16 cellular contexts compared by ENCODE assay signal in genomic region chr1:147245586-147246021, GRCh38. TPM values are rescaled to one million over a fixed set of nuclear protein-coding genes. Genes with fewer than 3 reads are reported as not detected.
DNase-seq lines count a peak whose midpoint lies in the region; ATAC-seq and TF ChIP-seq lines count a peak whose summit lies in the region.
"Had no signal": no experiment of that assay in that cellular context is flagged by ENCODE, and none has a peak within 500 bp of the region (broad histone marks: within the 10 kb centered on the region; RNA-seq: fewer than 3 reads in every experiment).

No MANE protein-coding gene starts in this region.

- DNase-seq in AML-193 (lab: John Stamatoyannopoulos, UW) (peak; percentile 35 to 49), DND-41 (no peak), PC-9 (no peak), endothelial cell (ENCODE audit: low spot score) (no peak)
- DNase-seq: activated CD4-positive, alpha-beta T cell treated with anti-CD3 and anti-CD28 coated beads, Interleukin-2, amount 10 ng/mL, durations not matched to agents 7 days and 5 days; activated gamma-delta T cell; DMS53; heart right ventricle; kidney; NCI-H187 treated with DMSO at 0.1 percent for 48 hours; occipital lobe had no signal

- H4K20me1 ChIP-seq in DND-41 (ENCODE audit: insufficient read depth, low read length) (peaks cover 55% of the 10 kb centered on the region), PC-9 (ENCODE audit: insufficient read depth) (peaks cover 5% of the 10 kb centered on the region; the same call in 1 of the 2 replicates)

- H3K4me1 Mint-ChIP-seq in dendritic cell treated with granulocyte-macrophage colony-stimulating factor and Interleukin-4, amounts not matched to agents 40 ng/mL and 50 ng/mL, for 4 days (ENCODE audit: low read depth), result peaks cover 54% of the 10 kb centered on the region
- peaks cover 51% of the 10 kb centered on the region for H3K4me1 Mint-ChIP-seq in endothelial cell (ENCODE audit: unreplicated experiment)

- CTCF ChIA-PET in PC-9 (lab: Charles Lee), result no interaction called here

- H3K79me2 ChIP-seq in DND-41 (ENCODE audit: insufficient read depth, low read length) (peaks cover 81% of the 10 kb centered on the region), PC-9 (ENCODE audit: low read depth) (peaks cover 75% of the 10 kb centered on the region)

- no peak overlapping the region for H3K9ac ChIP-seq in DND-41 (ENCODE audit: low read depth, low read length)
- H3K9ac ChIP-seq: KMS-11 had no signal

- H3K4me1 ChIP-seq in DND-41 (ENCODE audit: insufficient read depth, low read length), result peaks cover 57% of the 10 kb centered on the region
- H3K4me1 ChIP-seq in PC-9 (replicated peaks; ENCODE audit: insufficient read depth), result peaks cover 27% of the 10 kb centered on the region

- H3K9me2 ChIP-seq in PC-9 (ENCODE audit: insufficient read depth), result no peaks in the 10 kb centered on the region

- no peaks in the 10 kb centered on the region for H3F3A ChIP-seq in PC-9 (ENCODE audit: insufficient read depth, low read depth)

- H3K9me3 Mint-ChIP-seq in dendritic cell treated with granulocyte-macrophage colony-stimulating factor and Interleukin-4, amounts not matched to agents 40 ng/mL and 50 ng/mL, for 4 days, result no peaks in the 10 kb centered on the region
- no peaks in the 10 kb centered on the region for H3K9me3 Mint-ChIP-seq in endothelial cell (ENCODE audit: unreplicated experiment)
- H3K9me3 Mint-ChIP-seq: activated CD4-positive, alpha-beta T cell treated with anti-CD3 and anti-CD28 coated beads, Interleukin-2, amount 10 ng/mL, durations not matched to agents 7 days and 5 days had no signal

- H3K27me3 Mint-ChIP-seq in dendritic cell treated with granulocyte-macrophage colony-stimulating factor and Interleukin-4, amounts not matched to agents 40 ng/mL and 50 ng/mL, for 4 days, result no peaks in the 10 kb centered on the region
- peaks cover 5% of the 10 kb centered on the region for H3K27me3 Mint-ChIP-seq in endothelial cell (ENCODE audit: unreplicated experiment)
- H3K27me3 Mint-ChIP-seq: activated CD4-positive, alpha-beta T cell treated with anti-CD3 and anti-CD28 coated beads, Interleukin-2, amount 10 ng/mL, durations not matched to agents 7 days and 5 days had no signal

- TF ChIP-seq CTCF in DND-41 (IDR thresholded peaks at IDR 0.05; ENCODE audit: borderline replicate concordance, extremely low read depth, low read length, poor library complexity, severe bottlenecking), result no peak
- no peak for TF ChIP-seq CTCF in PC-9 (conservative IDR thresholded peaks at IDR 0.05)
- no peak for TF ChIP-seq CTCF in endothelial cell (IDR thresholded peaks at IDR 0.05; ENCODE audit: unreplicated experiment)

- H3K27ac ChIP-seq in DND-41 (ENCODE audit: low read length), result no peak overlapping the region
- no peak overlapping the region for H3K27ac ChIP-seq in PC-9
- H3K27ac ChIP-seq: heart right ventricle, KMS-11 had no signal

- no peaks in the 10 kb centered on the region for H3K27me3 ChIP-seq in DND-41 (ENCODE audit: insufficient read depth, low read length, poor library complexity)
- no peaks in the 10 kb centered on the region for H3K27me3 ChIP-seq in PC-9 (ENCODE audit: insufficient read depth, low read depth)
- H3K27me3 ChIP-seq: heart right ventricle had no signal

- H3K4me2 ChIP-seq in DND-41 (ENCODE audit: insufficient read depth, low read length) (peak overlapping the region; percentile 87), PC-9 (0 out of 2 replicates have a peak overlapping the region, but pooled peaks have one; percentile 93)

- no peak for ATAC-seq in DND-41 (ENCODE audit: insufficient read depth, low read depth)
- no peak for ATAC-seq in GM21529 (IDR thresholded peaks at IDR 0.05; ENCODE audit: unreplicated experiment)
- ATAC-seq in HG03432 (IDR thresholded peaks at IDR 0.05; ENCODE audit: unreplicated experiment), result no peak
- no peak for ATAC-seq in HG03460 (IDR thresholded peaks at IDR 0.05; ENCODE audit: unreplicated experiment)
- ATAC-seq: heart right ventricle had no signal

- H3K9me3 ChIP-seq in DND-41 (ENCODE audit: insufficient read depth, low read length, severe bottlenecking) (no peaks in the 10 kb centered on the region), PC-9 (ENCODE audit: insufficient read depth, low read depth) (no peaks in the 10 kb centered on the region)
- H3K9me3 ChIP-seq: heart right ventricle had no signal

- intact Hi-C loops in PC-9 (cut with micrococcal nuclease; ENCODE audit: unreplicated experiment), result no loop called here
- intact Hi-C loops in dendritic cell treated with granulocyte-macrophage colony-stimulating factor and Interleukin-4, amounts not matched to agents 40 ng/mL and 50 ng/mL, for 4 days (cut with micrococcal nuclease), result loop anchor here (10.0 kb wide), 1 partner anchor 161 kb away; no protein-coding TSS in a partner anchor

- BruUV-seq in PC-9 (replicated peaks; lab: Mats Ljungman, UMichigan), result no TSS peak

- no peak overlapping the region for H3K4me3 Mint-ChIP-seq in dendritic cell treated with granulocyte-macrophage colony-stimulating factor and Interleukin-4, amounts not matched to agents 40 ng/mL and 50 ng/mL, for 4 days
- no peak overlapping the region for H3K4me3 Mint-ChIP-seq in endothelial cell (ENCODE audit: unreplicated experiment)
- H3K4me3 Mint-ChIP-seq: activated CD4-positive, alpha-beta T cell treated with anti-CD3 and anti-CD28 coated beads, Interleukin-2, amount 10 ng/mL, durations not matched to agents 7 days and 5 days had no signal

- POLR2A ChIA-PET in PC-9 (lab: Charles Lee; ENCODE audit: unreplicated experiment), result no interaction called here

- H3K27ac Mint-ChIP-seq in dendritic cell treated with granulocyte-macrophage colony-stimulating factor and Interleukin-4, amounts not matched to agents 40 ng/mL and 50 ng/mL, for 4 days, result peak overlapping the region; percentile 53
- no peak overlapping the region for H3K27ac Mint-ChIP-seq in endothelial cell (ENCODE audit: unreplicated experiment)
- H3K27ac Mint-ChIP-seq: activated CD4-positive, alpha-beta T cell treated with anti-CD3 and anti-CD28 coated beads, Interleukin-2, amount 10 ng/mL, durations not matched to agents 7 days and 5 days had no signal

- peaks cover 17% of the 10 kb centered on the region for H3K36me3 ChIP-seq in DND-41 (ENCODE audit: insufficient read depth, low read length)
- 0 out of 2 replicates have a peak, but pooled peaks cover 4% of the 10 kb centered on the region for H3K36me3 ChIP-seq in PC-9 (ENCODE audit: low read depth)
- H3K36me3 ChIP-seq: heart right ventricle had no signal

- H3K4me3 ChIP-seq in DND-41 (ENCODE audit: low read depth in 1 of 2, low read length in 2 of 2) (peak overlapping the region in 1 of 2 experiments; percentile 85; a peak in 1 of 4 replicates), PC-9 (no peak overlapping the region)
- H3K4me3 ChIP-seq: heart right ventricle had no signal

- H3K36me3 Mint-ChIP-seq in dendritic cell treated with granulocyte-macrophage colony-stimulating factor and Interleukin-4, amounts not matched to agents 40 ng/mL and 50 ng/mL, for 4 days (ENCODE audit: low read depth), result peaks cover 6% of the 10 kb centered on the region
- H3K36me3 Mint-ChIP-seq in endothelial cell (ENCODE audit: low read depth, unreplicated experiment), result peaks cover 3% of the 10 kb centered on the region

- H2AFZ ChIP-seq in DND-41 (ENCODE audit: low read depth, low read length), result no peak overlapping the region
- H2AFZ ChIP-seq in PC-9, result no peak overlapping the region

RNA-seq across cellular contexts. Expression of gene CHD1L, which starts 3.1 kb away (rescaled TPM):
- total RNA-seq in PC-9 (2021) (31.7 and 31.8 TPM in 2 replicates), endothelial cell (ENCODE audit: unreplicated experiment) (88.2 TPM)

RNA-seq across cellular contexts. Expression of gene FMO5, which starts 20.5 kb away (rescaled TPM):
- total RNA-seq in PC-9 (2021) (1.1 and 1.3 TPM in 2 replicates), endothelial cell (ENCODE audit: unreplicated experiment) (1.6 TPM)

Comparison
In these comparisons a context has a peak if more than half of its experiments do, and no peak if none do; other contexts are left out.
1. DNase-seq: peak in AML-193 (2 of 2); none in DND-41 (single experiment), PC-9 (0 of 2) and endothelial cell (single experiment).